Comparison of ENCODE assay signal across 20 cellular contexts in genomic region chr20:4942336-4942735, GRCh38. TPM values are rescaled to one million over a fixed set of nuclear protein-coding genes. Genes with fewer than 3 reads are reported as not detected.
DNase-seq lines count a peak whose midpoint lies in the region; ATAC-seq and TF ChIP-seq lines count a peak whose summit lies in the region.
"Had no signal": no experiment of that assay in that cellular context is flagged by ENCODE, and none has a peak within 500 bp of the region (broad histone marks: within the 10 kb centered on the region; RNA-seq: fewer than 3 reads in every experiment).

No MANE protein-coding gene starts in this region.

- peaks cover 40% of the 10 kb centered on the region for H3K4me1 Mint-ChIP-seq in memory B cell

- H3K27me3 ChIP-seq in ACC112 (ENCODE audit: insufficient read depth, low read length) (no peaks in the 10 kb centered on the region), adrenal gland (no peaks in the 10 kb centered on the region)
- H3K27me3 ChIP-seq: tibial nerve had no signal

- no peak for TF ChIP-seq CTCF in adrenal gland (IDR thresholded peaks at IDR 0.05)
- no peak for TF ChIP-seq CTCF in GM13977 (IDR thresholded peaks at IDR 0.05; ENCODE audit: extremely low read depth, insufficient read depth, missing control alignments)

- peak overlapping the region; percentile 31 for H2AFZ ChIP-seq in ACC112 (ENCODE audit: low read length, unreplicated experiment)

- intact Hi-C loops in adrenal gland (cut with DNase I), result loop anchor here in 1 of 2 donors (10.0 kb wide), 1 partner anchor 188 kb away; no protein-coding TSS in a partner anchor

- peaks cover 8% of the 10 kb centered on the region for H3K36me3 Mint-ChIP-seq in memory B cell

- no peak overlapping the region for H3K4me3 ChIP-seq in ACC112 (ENCODE audit: low read depth, low read length)
- no peak overlapping the region for H3K4me3 ChIP-seq in adrenal gland
- H3K4me3 ChIP-seq: tibial nerve had no signal

- H3K4me1 ChIP-seq in ACC112 (ENCODE audit: control insufficient read depth, insufficient read depth, low read length, unreplicated experiment), result peaks cover 12% of the 10 kb centered on the region
- peaks cover 20 to 54% of the 10 kb centered on the region in 2 donors for H3K4me1 ChIP-seq in adrenal gland (replicated peaks in 1 of 2)

- TF ChIP-seq POLR2A in adrenal gland (IDR thresholded peaks at IDR 0.05), result no peak

- peak; percentile 61 for ATAC-seq in memory B cell (ENCODE audit: low read depth)
- ATAC-seq in GM21526 (IDR thresholded peaks at IDR 0.05; ENCODE audit: low FRiP score, unreplicated experiment), result no peak
- ATAC-seq in GM18907 (IDR thresholded peaks at IDR 0.05; ENCODE audit: unreplicated experiment), result no peak
- ATAC-seq: activated T-cell treated with anti-CD3 and anti-CD28 coated beads, Interleukin-2, amount 50 U/mL, for 72 hours; left colon had no signal

- H3K9me3 ChIP-seq in adrenal gland (replicated peaks in 1 of 3), result no peaks in the 10 kb centered on the region
- H3K9me3 ChIP-seq: tibial nerve had no signal

- no peaks in the 10 kb centered on the region for H3K9me3 Mint-ChIP-seq in memory B cell
- H3K9me3 Mint-ChIP-seq: activated T-cell treated with anti-CD3 and anti-CD28 coated beads, Interleukin-2, amount 50 U/mL, for 72 hours; HFFc6 had no signal

- H3K79me2 ChIP-seq in ACC112 (ENCODE audit: control insufficient read depth, insufficient read depth, low read length, unreplicated experiment), result peaks cover 7% of the 10 kb centered on the region

- DNase-seq in EL (peak; percentile 36), adrenal gland (peak in 2 of 7 donors; percentile 26 to 43), memory B cell (ENCODE audit: low spot score in 2 of 2) (no peak), GM13977 (ENCODE audit: low spot score) (no peak), DMS79 treated with DMSO at 0.1 percent for 48 hours (lab: John Stamatoyannopoulos, UW) (no peak)
- DNase-seq: activated CD4-positive, alpha-beta T cell treated with anti-CD3 and anti-CD28 coated beads, Interleukin-2, amount 50 U/mL, for 4 hours; activated T-cell treated with anti-CD3 and anti-CD28 coated beads, Interleukin-2, amount 50 U/mL, for 72 hours; cerebellar nuclear complex; DMS79; HFFc6; left colon; NCI-H1417 treated with DMSO at 0.1 percent for 48 hours; SIG-M5; T1000 had no signal

- WGBS in adrenal gland, 4 donors, result 11 to 26% (median 18%) methylated on average over 5 of the region's 5 CpGs

- peak overlapping the region; percentile 62 for H3K27ac Mint-ChIP-seq in memory B cell
- H3K27ac Mint-ChIP-seq: activated T-cell treated with anti-CD3 and anti-CD28 coated beads, Interleukin-2, amount 50 U/mL, for 72 hours; HFFc6 had no signal

- in situ Hi-C loops in GM13977 (cut with MboI; ENCODE audit: low pct_unique_long_range_greater_than_20kb, low sequenced_read_pairs, unreplicated experiment), result no loop called here

- H3K4me3 Mint-ChIP-seq in memory B cell, result peak overlapping the region; percentile 51
- H3K4me3 Mint-ChIP-seq: activated T-cell treated with anti-CD3 and anti-CD28 coated beads, Interleukin-2, amount 50 U/mL, for 72 hours; HFFc6 had no signal

- H3K36me3 ChIP-seq in ACC112 (ENCODE audit: insufficient read depth, low read length) (no peaks in the 10 kb centered on the region), adrenal gland (replicated peaks in 1 of 2) (no peaks in the 10 kb centered on the region)
- H3K36me3 ChIP-seq: tibial nerve had no signal

- peak overlapping the region; percentile 66 for H3K27ac ChIP-seq in ACC112 (ENCODE audit: low read depth, low read length)
- peak overlapping the region in 4 of 5 donors; percentile 26 to 82 (median 45) for H3K27ac ChIP-seq in adrenal gland
- H3K27ac ChIP-seq: epithelial cell of prostate, KMS-11, tibial nerve had no signal

- no peaks in the 10 kb centered on the region for H3K27me3 Mint-ChIP-seq in memory B cell

RNA-seq across cellular contexts. Expression of gene SLC23A2, which starts 59.0 kb away (rescaled TPM):
- total RNA-seq in adrenal gland, result 100 to 1,000 TPM in 7 of 8 donors, 10 to 100 TPM in 1; 98.1 to 294 (median 145) TPM
- 100 to 1,000 TPM in 2 of 3 donors, 10 to 100 TPM in 1; 51.0 to 224 (median 104) TPM for polyA plus RNA-seq in adrenal gland
